In the genomic region with DNA sequence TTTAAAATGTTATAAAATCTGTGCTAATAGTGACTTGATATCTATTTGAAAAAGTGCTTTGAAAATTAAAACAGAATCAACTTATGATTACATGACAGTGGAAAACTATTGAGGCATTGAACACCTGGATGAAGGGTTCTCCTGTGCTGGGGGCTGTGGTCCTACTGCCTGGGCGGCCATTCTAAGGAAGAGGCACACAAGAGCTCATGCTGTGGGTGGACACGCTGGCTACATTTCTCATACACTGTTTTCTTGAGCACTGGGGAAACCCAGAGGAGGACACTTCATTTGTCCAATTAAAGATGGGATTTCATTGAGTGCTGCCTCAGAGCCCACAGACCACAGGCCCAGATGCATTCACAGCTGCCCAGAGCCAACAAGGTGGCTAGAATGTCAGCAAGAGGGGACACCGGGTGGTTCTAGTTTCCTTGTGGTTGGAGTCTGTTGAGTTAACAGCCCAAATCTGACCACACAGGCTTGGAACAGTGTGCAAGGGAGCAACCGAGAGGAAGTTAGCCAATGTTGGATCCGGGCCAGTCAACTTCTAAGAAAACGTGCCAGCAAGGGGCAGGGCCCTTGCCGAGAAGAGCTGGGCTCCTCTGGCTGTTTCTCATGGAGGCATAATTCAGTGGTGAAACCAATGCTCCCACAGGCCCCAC, we compare ENCODE assay signal across 8 cellular contexts. TPM values are rescaled to one million over a fixed set of nuclear protein-coding genes. Genes with fewer than 3 reads are reported as not detected.
DNase-seq lines count a peak whose midpoint lies in the region; ATAC-seq and TF ChIP-seq lines count a peak whose summit lies in the region.

No MANE protein-coding gene starts in this region.

- peaks cover 63% of the 10 kb centered on the region for H3K4me1 Mint-ChIP-seq in activated naive CD4-positive, alpha-beta T cell treated with anti-CD3 and anti-CD28 coated beads, Interleukin-2, amount 10 ng/mL, durations not matched to agents 7 days and 5 days

- H3K4me1 ChIP-seq in OCI-LY7 (ENCODE audit: insufficient read depth, low read length, poor library complexity, severe bottlenecking) = peaks cover 78% of the 10 kb centered on the region

- H3K9me3 Mint-ChIP-seq in activated naive CD4-positive, alpha-beta T cell treated with anti-CD3 and anti-CD28 coated beads, Interleukin-2, amount 10 ng/mL, durations not matched to agents 7 days and 5 days = peaks cover 3% of the 10 kb centered on the region

- peak overlapping the region; percentile 21 for H3K4me3 Mint-ChIP-seq in activated naive CD4-positive, alpha-beta T cell treated with anti-CD3 and anti-CD28 coated beads, Interleukin-2, amount 10 ng/mL, durations not matched to agents 7 days and 5 days

- H3K4me2 ChIP-seq in OCI-LY7 (ENCODE audit: low read length) = peak overlapping the region; percentile 59

- H3K36me3 Mint-ChIP-seq in activated naive CD4-positive, alpha-beta T cell treated with anti-CD3 and anti-CD28 coated beads, Interleukin-2, amount 10 ng/mL, durations not matched to agents 7 days and 5 days = peaks cover 11% of the 10 kb centered on the region

- H3K27me3 Mint-ChIP-seq in activated naive CD4-positive, alpha-beta T cell treated with anti-CD3 and anti-CD28 coated beads, Interleukin-2, amount 10 ng/mL, durations not matched to agents 7 days and 5 days = no peaks in the 10 kb centered on the region

- H4K20me1 ChIP-seq in OCI-LY7 (ENCODE audit: insufficient read depth, low read length) = no peaks in the 10 kb centered on the region

- TF ChIP-seq CTCF in OCI-LY7 (conservative IDR thresholded peaks at IDR 0.05; ENCODE audit: low read length) = no peak

- no TSS peak for BruUV-seq in OCI-LY7 (replicated peaks; lab: Mats Ljungman, UMichigan)

- H3K79me2 ChIP-seq in OCI-LY7 (ENCODE audit: insufficient read depth, low read depth, low read length) = no peaks in the 10 kb centered on the region

- peak overlapping the region; percentile 87 for H3K27ac Mint-ChIP-seq in activated naive CD4-positive, alpha-beta T cell treated with anti-CD3 and anti-CD28 coated beads, Interleukin-2, amount 10 ng/mL, durations not matched to agents 7 days and 5 days

- no peaks in the 10 kb centered on the region for H3K9me3 ChIP-seq in OCI-LY7 (ENCODE audit: low read length)

- intact Hi-C loops in OCI-LY7 (cut with micrococcal nuclease; ENCODE audit: unreplicated experiment) = loop anchor here (5.0 kb wide), 1 partner anchor 50 kb away; no protein-coding TSS in a partner anchor
- intact Hi-C loops in left cardiac atrium (cut with DNase I) = no loop called here

- no peaks in the 10 kb centered on the region; the same call in 1 of the 2 replicates for H3K36me3 ChIP-seq in OCI-LY7 (ENCODE audit: insufficient read depth, low read length)

- H2AFZ ChIP-seq in OCI-LY7 (ENCODE audit: low read length) = peak overlapping the region; percentile 73

- POLR2A ChIA-PET in OCI-LY7 (lab: Charles Lee) = interaction anchor here (0.8 to 8.1 kb wide), 12 partner anchors 9 to 90 kb away, joined by 3 to 104 read pairs (median 4); no protein-coding TSS in a partner anchor

- no peaks in the 10 kb centered on the region for H3K9me2 ChIP-seq in OCI-LY7 (ENCODE audit: insufficient read depth, low read length)

- peak; percentile 60 for DNase-seq in GM04503 (ENCODE audit: low read depth)
- peak; percentile 41 for DNase-seq in OCI-LY7 (ENCODE audit: low spot score)
- DNase-seq in activated naive CD4-positive, alpha-beta T cell treated with anti-CD3 and anti-CD28 coated beads, Interleukin-2, amount 10 ng/mL, durations not matched to agents 7 days and 5 days = peak; percentile 68
- peak; percentile 91 for DNase-seq in left cardiac atrium
- peak in 2 of 3 donors; percentile 33 to 41 for DNase-seq in stimulated activated CD4-positive, alpha-beta T cell treated with anti-CD3 and anti-CD28 coated beads, Interleukin-12 subunit alpha, Interleukin-12 subunit beta, amount 100 ng/mL, for 48 hours (ENCODE audit: low read depth in 2 of 3, low spot score in 1 of 3)
- DNase-seq in DMS114 treated with DMSO at 0.1 percent for 48 hours (lab: John Stamatoyannopoulos, UW; ENCODE audit: unreplicated experiment) = no peak

- CTCF ChIA-PET in OCI-LY7 (lab: Charles Lee; ENCODE audit: unreplicated experiment) = interaction anchor here (0.8 kb wide), 3 partner anchors 19 to 76 kb away, joined by 3 to 7 read pairs (median 3); no protein-coding TSS in a partner anchor
- CTCF ChIA-PET in activated naive CD4-positive, alpha-beta T cell treated with anti-CD3 and anti-CD28 coated beads, Interleukin-2, amount 10 ng/mL, durations not matched to agents 7 days and 5 days (lab: Charles Lee) = interaction anchor here (0.6 to 1.4 kb wide), 4 partner anchors 34 to 94 kb away, joined by 3 to 6 read pairs (median 4); no protein-coding TSS in a partner anchor

- H3K4me3 ChIP-seq in OCI-LY7 (ENCODE audit: low read depth, low read length, poor library complexity, severe bottlenecking) = no peak overlapping the region

- peak overlapping the region; percentile 91 for H3K27ac ChIP-seq in OCI-LY7 (ENCODE audit: low read depth, low read length, poor library complexity, severe bottlenecking)

- ATAC-seq in HG02885 (IDR thresholded peaks at IDR 0.05; ENCODE audit: poor library complexity, unreplicated experiment) (peak; percentile 60), left cardiac atrium (peak; percentile 91 to 95), HG03025 (IDR thresholded peaks at IDR 0.05; ENCODE audit: low FRiP score, unreplicated experiment) (no peak)

RNA-seq across cellular contexts. Expression of a gene that starts 35.1 kb away (rescaled TPM):
- total RNA-seq in OCI-LY7 (2014; rRNA removed; shearing (Covaris generic)) = 219 and 228 TPM in 2 replicates
- total RNA-seq in OCI-LY7 (2022) (400 and 411 TPM in 2 replicates), left cardiac atrium (10 to 100 TPM in 1 of 2 donors, 1 to 10 TPM in 1; 9.6 to 10.6 TPM)

Comparison
In these comparisons a context has a peak if more than half of its experiments do, and no peak if none do; other contexts are left out.
1. RNA of a gene that starts 35.1 kb away (total RNA-seq): 219 to 411 TPM in OCI-LY7; 9.6 to 10.6 TPM in left cardiac atrium; every median in the first group is over 10 times any median in the second.